Comparison of ENCODE assay signal across 32 cellular contexts in the genomic region with DNA sequence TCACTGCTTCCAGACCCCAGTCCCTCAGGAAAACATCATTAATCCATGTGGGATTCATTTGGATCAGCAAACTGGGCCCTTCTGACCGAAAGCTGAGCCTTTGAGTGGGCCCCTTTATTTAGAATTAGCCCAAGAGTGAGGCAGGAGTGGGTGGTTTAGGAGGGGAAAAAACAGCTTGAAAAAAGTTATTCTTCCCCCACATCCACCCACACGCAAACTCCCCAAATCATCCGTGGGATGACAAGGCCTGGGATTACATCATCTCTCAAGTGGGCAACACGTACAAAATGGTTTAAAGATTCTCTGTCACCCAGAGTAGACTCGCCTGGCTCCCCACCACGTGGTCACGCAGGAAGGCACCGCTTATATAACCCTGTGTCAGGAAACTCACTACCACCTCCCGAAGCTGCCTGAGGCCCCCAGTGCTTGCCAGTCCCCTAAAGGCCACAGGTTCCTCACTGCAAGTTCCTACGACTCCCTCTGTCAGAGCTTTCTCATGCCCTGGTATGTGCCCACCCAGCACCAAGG. TPM values are rescaled to one million over a fixed set of nuclear protein-coding genes. Genes with fewer than 3 reads are reported as not detected.
"Had no signal": no experiment of that assay in that cellular context is flagged by ENCODE, and none has a peak within 500 bp of the region (broad histone marks: within the 10 kb centered on the region; RNA-seq: fewer than 3 reads in every experiment).

No MANE protein-coding gene starts in this region.

- H3K27ac ChIP-seq: adrenal gland, body of pancreas, colonic mucosa, dorsolateral prefrontal cortex, esophagus muscularis mucosa, foreskin keratinocyte, gastrocnemius medialis had no signal

- H3K36me3 Mint-ChIP-seq: activated CD4-positive, alpha-beta memory T cell treated with anti-CD3 and anti-CD28 coated beads for 36 hours; activated CD8-positive, alpha-beta memory T cell treated with anti-CD3 and anti-CD28 coated beads, Interleukin-2, amount 10 ng/mL, durations not matched to agents 7 days and 5 days; activated naive CD4-positive, alpha-beta T cell treated with anti-CD3 and anti-CD28 coated beads, Interleukin-2, amount 50 U/mL, for 24 hours; activated naive CD8-positive, alpha-beta T cell treated with anti-CD3 and anti-CD28 coated beads for 36 hours had no signal

- DNase-seq: activated CD4-positive, alpha-beta memory T cell treated with anti-CD3 and anti-CD28 coated beads for 36 hours; activated CD4-positive, alpha-beta T cell treated with anti-CD3 and anti-CD28 coated beads for 36 hours; activated CD4-positive, alpha-beta T cell treated with anti-CD3 and anti-CD28 coated beads, Interleukin-2, amount 10 ng/mL, durations not matched to agents 24 days and 14 days; activated CD4-positive, CD25-positive, alpha-beta regulatory T cell; activated CD4-positive, CD25-positive, alpha-beta regulatory T cell treated with anti-CD3 and anti-CD28 coated beads, Interleukin-2, amount 50 U/mL, for 72 hours; activated CD8-positive, alpha-beta memory T cell treated with anti-CD3 and anti-CD28 coated beads, Interleukin-2, amount 10 ng/mL, durations not matched to agents 7 days and 5 days; activated CD8-positive, alpha-beta memory T cell treated with anti-CD3 and anti-CD28 coated beads, Interleukin-2, amount 50 U/mL, for 4 hours; activated CD8-positive, alpha-beta T cell treated with anti-CD3 and anti-CD28 coated beads, Interleukin-2, amount 10 ng/mL, durations not matched to agents 7 days and 5 days; activated effector memory CD4-positive, alpha-beta T cell treated with anti-CD3 and anti-CD28 coated beads, Interleukin-2, amount 50 U/mL, for 16 hours; activated naive CD4-positive, alpha-beta T cell treated with anti-CD3 and anti-CD28 coated beads for 36 hours; activated naive CD8-positive, alpha-beta T cell treated with anti-CD3 and anti-CD28 coated beads for 36 hours; activated naive CD8-positive, alpha-beta T cell treated with anti-CD3 and anti-CD28 coated beads, Interleukin-2, amount 50 U/mL, for 24 hours; activated T-cell treated with anti-CD3 and anti-CD28 coated beads, Interleukin-2, amount 50 U/mL, for 1 hour; activated T-cell treated with anti-CD3 and anti-CD28 coated beads, Interleukin-2, amount 50 U/mL, for 48 hours; adrenal gland; aorta; body of pancreas; central memory CD4-positive, alpha-beta T cell; cerebellar nuclear complex; colonic mucosa; dorsolateral prefrontal cortex; effector memory CD8-positive, alpha-beta T cell; erythroblast; foreskin keratinocyte; gastrocnemius medialis; glutamatergic neuron; T-helper 2 cell had no signal

- H3K4me1 ChIP-seq: adrenal gland, body of pancreas, colonic mucosa, esophagus muscularis mucosa, foreskin keratinocyte, gastrocnemius medialis had no signal

- H3K9me3 ChIP-seq: adrenal gland, body of pancreas, colonic mucosa, esophagus muscularis mucosa, gastrocnemius medialis had no signal

- H3K27ac Mint-ChIP-seq: activated CD4-positive, alpha-beta memory T cell treated with anti-CD3 and anti-CD28 coated beads for 36 hours; activated CD4-positive, alpha-beta T cell treated with anti-CD3 and anti-CD28 coated beads for 36 hours; activated CD4-positive, alpha-beta T cell treated with anti-CD3 and anti-CD28 coated beads, Interleukin-2, amount 10 ng/mL, durations not matched to agents 24 days and 14 days; activated CD8-positive, alpha-beta memory T cell treated with anti-CD3 and anti-CD28 coated beads, Interleukin-2, amount 10 ng/mL, durations not matched to agents 7 days and 5 days; activated CD8-positive, alpha-beta T cell treated with anti-CD3 and anti-CD28 coated beads, Interleukin-2, amount 10 ng/mL, durations not matched to agents 7 days and 5 days; activated naive CD4-positive, alpha-beta T cell treated with anti-CD3 and anti-CD28 coated beads for 36 hours; activated naive CD4-positive, alpha-beta T cell treated with anti-CD3 and anti-CD28 coated beads, Interleukin-2, amount 50 U/mL, for 24 hours; activated naive CD8-positive, alpha-beta T cell treated with anti-CD3 and anti-CD28 coated beads for 36 hours; activated naive CD8-positive, alpha-beta T cell treated with anti-CD3 and anti-CD28 coated beads, Interleukin-2, amount 50 U/mL, for 24 hours; activated T-helper 1 cell treated with anti-CD3 and anti-CD28 coated beads, Interleukin-12 subunit alpha, Interleukin-12 subunit beta, Interleukin-2, Interleukin-4 antibody, amounts not matched to agents 30 ng/mL and 10 ng/mL and 1 ng/mL, durations not matched to agents 14 hours and 24 hours and 36 hours; activated T-helper 2 cell treated with anti-CD3 and anti-CD28 coated beads, Interferon-gamma antibody, Interleukin-2, Interleukin-4, amounts not matched to agents 10 μg/mL and 5 μg/mL and 100 μg/mL, durations not matched to agents 14 hours and 24 hours and 36 hours; dendritic cell treated with granulocyte-macrophage colony-stimulating factor and Interleukin-4, amounts not matched to agents 40 ng/mL and 50 ng/mL, for 4 days; effector memory CD8-positive, alpha-beta T cell had no signal

- ATAC-seq: activated CD4-positive, alpha-beta T cell treated with anti-CD3 and anti-CD28 coated beads for 36 hours; activated CD8-positive, alpha-beta memory T cell treated with anti-CD3 and anti-CD28 coated beads, Interleukin-2, amount 10 ng/mL, durations not matched to agents 7 days and 5 days; activated CD8-positive, alpha-beta T cell treated with anti-CD3 and anti-CD28 coated beads, Interleukin-2, amount 10 ng/mL, durations not matched to agents 7 days and 5 days; activated naive CD8-positive, alpha-beta T cell treated with anti-CD3 and anti-CD28 coated beads, Interleukin-2, amount 50 U/mL, for 24 hours; body of pancreas; effector memory CD8-positive, alpha-beta T cell; foreskin keratinocyte; gastrocnemius medialis had no signal

- H3K36me3 ChIP-seq: adrenal gland, colonic mucosa, esophagus muscularis mucosa, gastrocnemius medialis had no signal

- H3K4me1 Mint-ChIP-seq: activated CD4-positive, alpha-beta T cell treated with anti-CD3 and anti-CD28 coated beads for 36 hours; activated CD4-positive, alpha-beta T cell treated with anti-CD3 and anti-CD28 coated beads, Interleukin-2, amount 10 ng/mL, durations not matched to agents 24 days and 14 days; activated CD8-positive, alpha-beta memory T cell treated with anti-CD3 and anti-CD28 coated beads, Interleukin-2, amount 10 ng/mL, durations not matched to agents 7 days and 5 days; activated naive CD4-positive, alpha-beta T cell treated with anti-CD3 and anti-CD28 coated beads, Interleukin-2, amount 50 U/mL, for 24 hours; activated naive CD8-positive, alpha-beta T cell treated with anti-CD3 and anti-CD28 coated beads for 36 hours; activated naive CD8-positive, alpha-beta T cell treated with anti-CD3 and anti-CD28 coated beads, Interleukin-2, amount 50 U/mL, for 24 hours had no signal

- H3K4me3 Mint-ChIP-seq: activated CD4-positive, alpha-beta memory T cell treated with anti-CD3 and anti-CD28 coated beads for 36 hours; activated CD4-positive, alpha-beta T cell treated with anti-CD3 and anti-CD28 coated beads for 36 hours; activated CD4-positive, alpha-beta T cell treated with anti-CD3 and anti-CD28 coated beads, Interleukin-2, amount 10 ng/mL, durations not matched to agents 24 days and 14 days; activated CD8-positive, alpha-beta memory T cell treated with anti-CD3 and anti-CD28 coated beads, Interleukin-2, amount 10 ng/mL, durations not matched to agents 7 days and 5 days; activated CD8-positive, alpha-beta T cell treated with anti-CD3 and anti-CD28 coated beads, Interleukin-2, amount 10 ng/mL, durations not matched to agents 7 days and 5 days; activated naive CD4-positive, alpha-beta T cell treated with anti-CD3 and anti-CD28 coated beads for 36 hours; activated naive CD4-positive, alpha-beta T cell treated with anti-CD3 and anti-CD28 coated beads, Interleukin-2, amount 50 U/mL, for 24 hours; activated naive CD8-positive, alpha-beta T cell treated with anti-CD3 and anti-CD28 coated beads for 36 hours; activated naive CD8-positive, alpha-beta T cell treated with anti-CD3 and anti-CD28 coated beads, Interleukin-2, amount 50 U/mL, for 24 hours; activated T-helper 1 cell treated with anti-CD3 and anti-CD28 coated beads, Interleukin-12 subunit alpha, Interleukin-12 subunit beta, Interleukin-2, Interleukin-4 antibody, amounts not matched to agents 30 ng/mL and 10 ng/mL and 1 ng/mL, durations not matched to agents 14 hours and 24 hours and 36 hours; dendritic cell treated with granulocyte-macrophage colony-stimulating factor and Interleukin-4, amounts not matched to agents 40 ng/mL and 50 ng/mL, for 4 days; effector memory CD8-positive, alpha-beta T cell had no signal

- H3K4me3 ChIP-seq: adrenal gland, body of pancreas, colonic mucosa, dorsolateral prefrontal cortex, esophagus muscularis mucosa, gastrocnemius medialis had no signal

- H3K9me3 Mint-ChIP-seq: activated CD4-positive, alpha-beta memory T cell treated with anti-CD3 and anti-CD28 coated beads for 36 hours; activated CD4-positive, alpha-beta T cell treated with anti-CD3 and anti-CD28 coated beads, Interleukin-2, amount 10 ng/mL, durations not matched to agents 24 days and 14 days; activated naive CD4-positive, alpha-beta T cell treated with anti-CD3 and anti-CD28 coated beads for 36 hours; activated naive CD4-positive, alpha-beta T cell treated with anti-CD3 and anti-CD28 coated beads, Interleukin-2, amount 50 U/mL, for 24 hours; activated naive CD8-positive, alpha-beta T cell treated with anti-CD3 and anti-CD28 coated beads for 36 hours; activated naive CD8-positive, alpha-beta T cell treated with anti-CD3 and anti-CD28 coated beads, Interleukin-2, amount 50 U/mL, for 24 hours; activated T-helper 1 cell treated with anti-CD3 and anti-CD28 coated beads, Interleukin-12 subunit alpha, Interleukin-12 subunit beta, Interleukin-2, Interleukin-4 antibody, amounts not matched to agents 30 ng/mL and 10 ng/mL and 1 ng/mL, durations not matched to agents 14 hours and 24 hours and 36 hours; activated T-helper 2 cell treated with anti-CD3 and anti-CD28 coated beads, Interferon-gamma antibody, Interleukin-2, Interleukin-4, amounts not matched to agents 10 μg/mL and 5 μg/mL and 100 μg/mL, durations not matched to agents 14 hours and 24 hours and 36 hours; dendritic cell treated with granulocyte-macrophage colony-stimulating factor and Interleukin-4, amounts not matched to agents 40 ng/mL and 50 ng/mL, for 4 days; effector memory CD8-positive, alpha-beta T cell had no signal

- H3K27me3 ChIP-seq: adrenal gland, body of pancreas, colonic mucosa, dorsolateral prefrontal cortex, esophagus muscularis mucosa, foreskin keratinocyte, gastrocnemius medialis had no signal

- H3K27me3 Mint-ChIP-seq: activated CD4-positive, alpha-beta T cell treated with anti-CD3 and anti-CD28 coated beads, Interleukin-2, amount 10 ng/mL, durations not matched to agents 24 days and 14 days; dendritic cell treated with granulocyte-macrophage colony-stimulating factor and Interleukin-4, amounts not matched to agents 40 ng/mL and 50 ng/mL, for 4 days had no signal

RNA-seq across cellular contexts. Expression of a gene that starts 27.6 kb away (rescaled TPM):
- polyA plus RNA-seq: foreskin keratinocyte had no signal
